ENCODE assay signal across 1 cellular context in genomic region chr3:51706788-51707731, GRCh38.
A peak's percentile ranks its signal among the peaks of the same experiment; 100 is the strongest.
TF ChIP-seq lines count a peak whose summit lies in the region.

GRM2 (plus strand) TSS chr3:51707068; CDS start chr3:51708984, 1,916 bp downstream.

TF ChIP-seq in K562, 482 proteins besides CTCF, POLR2A, EP300 and RAD21 (continued from another document and continues in another):
- no peak for TF ChIP-seq MAX (CRISPR knock-in tag; IDR thresholded peaks at IDR 0.05)
- TF ChIP-seq FIP1L1 (IDR thresholded peaks at IDR 0.05; ENCODE audit: low read depth, low read length, poor library complexity, severe bottlenecking) = no peak
- TF ChIP-seq TCF7 (IDR thresholded peaks at IDR 0.05; ENCODE audit: borderline replicate concordance) = no peak
- TF ChIP-seq VEZF1 (CRISPR knock-in tag; IDR thresholded peaks at IDR 0.05) = peak; percentile 14; the same call in 1 of the 2 replicates
- TF ChIP-seq PHTF2 (CRISPR knock-in tag; IDR thresholded peaks at IDR 0.05) = no peak
- no peak for TF ChIP-seq TGIF2 (CRISPR knock-in tag; IDR thresholded peaks at IDR 0.05)
- TF ChIP-seq ZNF592 (IDR thresholded peaks at IDR 0.05) = no peak
- TF ChIP-seq MYNN (IDR thresholded peaks at IDR 0.05) = no peak
- TF ChIP-seq MYNN (CRISPR knock-in tag; IDR thresholded peaks at IDR 0.05) = 0 out of 2 replicates have a peak, but pooled peaks have one; percentile 16
- TF ChIP-seq HDAC6 (IDR thresholded peaks at IDR 0.05; ENCODE audit: low read depth, low read length) = no peak
- no peak for TF ChIP-seq ZNF316 (IDR thresholded peaks at IDR 0.05)
- no peak for TF ChIP-seq CHD2 (IDR thresholded peaks at IDR 0.05; ENCODE audit: low read depth, low read length)
- peak in 1 of 2 experiments; percentile 61; a peak in 2 of 4 replicates for TF ChIP-seq MAZ (CRISPR knock-in tag; conservative IDR thresholded peaks at IDR 0.05 in 1 of 2, IDR thresholded peaks at IDR 0.05 in 1 of 2)
- TF ChIP-seq POU5F1 (IDR thresholded peaks at IDR 0.05; ENCODE audit: borderline replicate concordance, low read depth, low read length, partially characterized antibody) = no peak
- no peak for TF ChIP-seq MYC (IDR thresholded peaks at IDR 0.05; ENCODE audit: low read depth, low read length)
- TF ChIP-seq MYC (CRISPR knock-in tag; IDR thresholded peaks at IDR 0.05; ENCODE audit: borderline replicate concordance, low read depth) = no peak
- TF ChIP-seq NELFE (IDR thresholded peaks at IDR 0.05; ENCODE audit: insufficient read depth, insufficient read length) = no peak
- TF ChIP-seq SRSF9 (IDR thresholded peaks at IDR 0.05; ENCODE audit: borderline replicate concordance, low read depth, low read length) = no peak
- TF ChIP-seq POLR3A (IDR thresholded peaks at IDR 0.05; ENCODE audit: borderline replicate concordance, extremely low read depth, insufficient read depth, insufficient read length) = no peak
- 0 out of 2 replicates have a peak, but pooled peaks have one; percentile 29 for TF ChIP-seq ZNF232 (CRISPR knock-in tag; IDR thresholded peaks at IDR 0.05)
- peak in 1 of 2 experiments; percentile 41; a peak in 1 of 4 replicates for TF ChIP-seq RCOR1 (IDR thresholded peaks at IDR 0.05; ENCODE audit: borderline replicate concordance in 1 of 2, low read depth in 2 of 2, low read length in 2 of 2)
- TF ChIP-seq ZBTB7A (IDR thresholded peaks at IDR 0.05; ENCODE audit: borderline replicate concordance, control insufficient read depth, low read depth, low read length) = no peak
- no peak for TF ChIP-seq SMARCB1 (IDR thresholded peaks at IDR 0.05; ENCODE audit: insufficient read length, low read depth)
- TF ChIP-seq RFX1 (IDR thresholded peaks at IDR 0.05) = no peak
- no peak for TF ChIP-seq TFE3 (CRISPR knock-in tag; IDR thresholded peaks at IDR 0.05)
- peak; percentile 78 for TF ChIP-seq MIER1 (IDR thresholded peaks at IDR 0.05; ENCODE audit: low read depth)
- TF ChIP-seq ZBED1 (IDR thresholded peaks at IDR 0.05) = no peak
- no peak for TF ChIP-seq BACH1 (tag; IDR thresholded peaks at IDR 0.05)
- no peak for TF ChIP-seq THRA (IDR thresholded peaks at IDR 0.05)
- no peak for TF ChIP-seq AFF4 (CRISPR knock-in tag; IDR thresholded peaks at IDR 0.05)
- TF ChIP-seq RBM14 (IDR thresholded peaks at IDR 0.05; ENCODE audit: borderline replicate concordance, insufficient read depth, low read depth, low read length) = no peak
- TF ChIP-seq ZNF830 (CRISPR knock-in tag; IDR thresholded peaks at IDR 0.05) = no peak
- TF ChIP-seq ARID3A (IDR thresholded peaks at IDR 0.05; ENCODE audit: borderline replicate concordance, low read depth, low read length) = no peak
- no peak for TF ChIP-seq PHB (CRISPR knock-in tag; IDR thresholded peaks at IDR 0.05)
- TF ChIP-seq ATF6 (CRISPR knock-in tag; IDR thresholded peaks at IDR 0.05) = no peak
- no peak for TF ChIP-seq POLR2AphosphoS2 (IDR thresholded peaks at IDR 0.05; ENCODE audit: low read length)
- TF ChIP-seq PHF21A (IDR thresholded peaks at IDR 0.05; ENCODE audit: borderline replicate concordance, low read depth) = no peak
- TF ChIP-seq FOXK1 (CRISPR knock-in tag; IDR thresholded peaks at IDR 0.05; ENCODE audit: borderline replicate concordance) = no peak
- TF ChIP-seq NFIX (CRISPR knock-in tag; IDR thresholded peaks at IDR 0.05; ENCODE audit: low read depth) = no peak
- TF ChIP-seq CREM (IDR thresholded peaks at IDR 0.05; ENCODE audit: low read depth) = peak; percentile 40; the same call in 1 of the 2 replicates
- TF ChIP-seq TAF7 (tag; IDR thresholded peaks at IDR 0.05) = no peak
- peak; percentile 88 for TF ChIP-seq NEUROD1 (IDR thresholded peaks at IDR 0.05; ENCODE audit: borderline replicate concordance, low read depth, low read length, partially characterized antibody)
- no peak for TF ChIP-seq JUNB (CRISPR knock-in tag; conservative IDR thresholded peaks at IDR 0.05)
- TF ChIP-seq ZBTB17 (CRISPR knock-in tag; IDR thresholded peaks at IDR 0.05) = no peak
- TF ChIP-seq ELF2 (CRISPR knock-in tag; IDR thresholded peaks at IDR 0.05) = no peak
- no peak for TF ChIP-seq TRIM25 (IDR thresholded peaks at IDR 0.05; ENCODE audit: borderline replicate concordance)
- TF ChIP-seq YBX1 (IDR thresholded peaks at IDR 0.05) = no peak
- no peak for TF ChIP-seq HDGF (IDR thresholded peaks at IDR 0.05)
